ENCODE assay signal across 24 cellular contexts in genomic region chr1:19620786-19621185, GRCh38. TPM values are rescaled to one million over a fixed set of nuclear protein-coding genes. Genes with fewer than 3 reads are reported as not detected.
DNase-seq lines count a peak whose midpoint lies in the region; ATAC-seq, FAIRE-seq and TF ChIP-seq lines count a peak whose summit lies in the region.
"Had no signal": no experiment of that assay in that cellular context is flagged by ENCODE, and none has a peak within 500 bp of the region (broad histone marks: within the 10 kb centered on the region; RNA-seq: fewer than 3 reads in every experiment).

No MANE protein-coding gene starts in this region.

- POLR2A ChIA-PET in RWPE1 (lab: Yijun Ruan, JAX; ENCODE audit: low non-redundant PET) = no interaction called here
- POLR2A ChIA-PET in HepG2 (lab: Yijun Ruan, JAX) = interaction anchor here (1.0 to 1.4 kb wide), 3 partner anchors 20 to 23 kb away, joined by 3 to 9 read pairs (median 3); no protein-coding TSS in a partner anchor

- TF ChIP-seq CTCF in osteocyte (IDR thresholded peaks at IDR 0.05) (no peak), RWPE1 (conservative IDR thresholded peaks at IDR 0.05; ENCODE audit: low read depth) (no peak), HepG2 (CRISPR knock-in tag; IDR thresholded peaks at IDR 0.05) (no peak)

- H2AFZ ChIP-seq in HepG2 (ENCODE audit: low read length) = no peak overlapping the region

- no peaks in the 10 kb centered on the region for H3K9me3 ChIP-seq in HepG2 (ENCODE audit: low read length)
- H3K9me3 ChIP-seq: heart right ventricle, SJSA1 had no signal

- WGBS in HepG2 (ENCODE audit: low lambda C conversion rate) = 94% methylated on average over 3 of the region's 3 CpGs

- no peak for TF ChIP-seq RAD21 in HepG2 (CRISPR knock-in tag; IDR thresholded peaks at IDR 0.05)

- H3K4me1 ChIP-seq in HepG2 (ENCODE audit: insufficient read depth, low read length) = peaks cover 63% of the 10 kb centered on the region

- ATAC-seq in HepG2 (no peak), GM21447 (IDR thresholded peaks at IDR 0.05; ENCODE audit: unreplicated experiment) (no peak)

- H3K4me3 Mint-ChIP-seq in IgD-negative memory B cell = no peak overlapping the region
- H3K4me3 Mint-ChIP-seq in osteocyte (ENCODE audit: unreplicated experiment) = no peak overlapping the region
- H3K4me3 Mint-ChIP-seq in activated CD4-positive, alpha-beta T cell treated with anti-CD3 and anti-CD28 coated beads, Interleukin-2, amount 10 ng/mL, durations not matched to agents 24 days and 14 days = no peak overlapping the region
- H3K4me3 Mint-ChIP-seq: CD4-positive, CD25-positive, alpha-beta regulatory T cell; T-helper 1 cell treated with Interleukin-12 subunit alpha and Interleukin-12 subunit beta and Interleukin-4 antibody, amounts not matched to agents 30 μg/mL and 1 μg/mL, for 36 hours had no signal

- TF ChIP-seq EP300 in HepG2 (IDR thresholded peaks at IDR 0.05; ENCODE audit: low read depth in 2 of 2, low read length in 2 of 2) = no peak
- no peak for TF ChIP-seq EP300 in HepG2 (CRISPR knock-in tag; IDR thresholded peaks at IDR 0.05; ENCODE audit: borderline replicate concordance)

- H3K27me3 ChIP-seq in HepG2 (ENCODE audit: control insufficient read depth in 1 of 2, insufficient read depth in 2 of 2, low read length in 2 of 2) = no peaks in the 10 kb centered on the region
- H3K27me3 ChIP-seq: heart right ventricle, SJSA1 had no signal

- H3K4me2 ChIP-seq in HepG2 (ENCODE audit: low read depth, low read length) = no peak overlapping the region

- BruUV-seq in HepG2 (replicated peaks; lab: Mats Ljungman, UMichigan) = no TSS peak

- H3K79me2 ChIP-seq in HepG2 (ENCODE audit: insufficient read depth, low read length) = peaks cover 10% of the 10 kb centered on the region

- no peaks in the 10 kb centered on the region for H3K27me3 Mint-ChIP-seq in IgD-negative memory B cell
- H3K27me3 Mint-ChIP-seq in osteocyte (ENCODE audit: unreplicated experiment) = no peaks in the 10 kb centered on the region
- H3K27me3 Mint-ChIP-seq in activated CD4-positive, alpha-beta T cell treated with anti-CD3 and anti-CD28 coated beads, Interleukin-2, amount 10 ng/mL, durations not matched to agents 24 days and 14 days = no peaks in the 10 kb centered on the region
- H3K27me3 Mint-ChIP-seq: CD4-positive, CD25-positive, alpha-beta regulatory T cell had no signal

- H3K36me3 Mint-ChIP-seq in IgD-negative memory B cell (peaks cover 5% of the 10 kb centered on the region), osteocyte (ENCODE audit: unreplicated experiment) (peaks cover 18% of the 10 kb centered on the region)
- peaks cover 42% of the 10 kb centered on the region for H3K36me3 Mint-ChIP-seq in activated CD4-positive, alpha-beta T cell treated with anti-CD3 and anti-CD28 coated beads, Interleukin-2, amount 10 ng/mL, durations not matched to agents 24 days and 14 days (ENCODE audit: low read depth)

- H3K4me1 Mint-ChIP-seq in IgD-negative memory B cell (peaks cover 2 to 5% (median 2%) of the 10 kb centered on the region in 3 donors), osteocyte (ENCODE audit: unreplicated experiment) (peaks cover 75% of the 10 kb centered on the region)
- peaks cover 7% of the 10 kb centered on the region for H3K4me1 Mint-ChIP-seq in activated CD4-positive, alpha-beta T cell treated with anti-CD3 and anti-CD28 coated beads, Interleukin-2, amount 10 ng/mL, durations not matched to agents 24 days and 14 days

- H3K9ac ChIP-seq in HepG2 (ENCODE audit: insufficient read depth, low read depth, low read length) = no peak overlapping the region

- H3K36me3 ChIP-seq in HepG2 (replicated peaks in 1 of 2; ENCODE audit: control insufficient read depth in 1 of 2, insufficient read depth in 2 of 2, low read length in 2 of 2) = peaks cover 5 to 8% of the 10 kb centered on the region in 2 experiments; a peak in 4 of 5 replicates

- no peak overlapping the region for H3K27ac ChIP-seq in RWPE1
- no peak overlapping the region for H3K27ac ChIP-seq in HepG2 (ENCODE audit: extremely low read length, insufficient read depth, low read length)
- H3K27ac ChIP-seq: SJSA1 had no signal

- CTCF ChIA-PET in RWPE1 (lab: Yijun Ruan, JAX) = interaction anchor here (0.6 kb wide), 1 partner anchor 22 kb away, joined by 3 read pairs; no protein-coding TSS in a partner anchor
- CTCF ChIA-PET in HepG2 (lab: Yijun Ruan, JAX; ENCODE audit: low intra/inter-chr PET ratio, low total read pairs) = no interaction called here

- TF ChIP-seq POLR2A in HepG2 (IDR thresholded peaks at IDR 0.05; ENCODE audit: insufficient read depth in 1 of 2, low read depth in 2 of 2, low read length in 2 of 2) = no peak

- H3K4me3 ChIP-seq in HepG2 (replicated peaks in 1 of 3; ENCODE audit: insufficient read depth in 1 of 3, low read depth in 2 of 3, low read length in 3 of 3) = no peak overlapping the region
- H3K4me3 ChIP-seq: heart right ventricle, SJSA1 had no signal

- H3K27ac Mint-ChIP-seq in IgD-negative memory B cell = peak overlapping the region in 2 of 3 donors; percentile 40 to 59
- peak overlapping the region; percentile 72 for H3K27ac Mint-ChIP-seq in osteocyte (ENCODE audit: unreplicated experiment)
- no peak overlapping the region for H3K27ac Mint-ChIP-seq in activated CD4-positive, alpha-beta T cell treated with anti-CD3 and anti-CD28 coated beads, Interleukin-2, amount 10 ng/mL, durations not matched to agents 24 days and 14 days
- H3K27ac Mint-ChIP-seq: T-helper 1 cell treated with Interleukin-12 subunit alpha and Interleukin-12 subunit beta and Interleukin-4 antibody, amounts not matched to agents 30 μg/mL and 1 μg/mL, for 36 hours had no signal

- in situ Hi-C loops in HepG2 (cut with HindIII; ENCODE audit: extremely low pct_ligation_motif_present, low pct_unique_long_range_greater_than_20kb) = no loop called here

- FAIRE-seq in HepG2 (lab: Jason Lieb, UNC) = no peak
- FAIRE-seq: GM12891, H1 had no signal

- intact Hi-C loops in activated CD4-positive, alpha-beta T cell treated with anti-CD3 and anti-CD28 coated beads, Interleukin-2, amount 10 ng/mL, durations not matched to agents 24 days and 14 days (cut with micrococcal nuclease) = no loop called here
- intact Hi-C loops in HepG2 (cut with micrococcal nuclease; ENCODE audit: unreplicated experiment) = loop anchor here (1.0 kb wide), 1 partner anchor 20 kb away; no protein-coding TSS in a partner anchor

- DNase-seq in AG08395 (ENCODE audit: low spot score) (peak; percentile 60), fibroblast of gingiva (ENCODE audit: low read depth) (peak; percentile 89), osteocyte (ENCODE audit: extremely low spot score, unreplicated experiment) (no peak), RWPE1 (ENCODE audit: low spot score) (no peak), HepG2 (ENCODE audit: low spot score) (no peak)
- no peak for DNase-seq in activated CD4-positive, alpha-beta T cell treated with anti-CD3 and anti-CD28 coated beads, Interleukin-2, amount 10 ng/mL, durations not matched to agents 24 days and 14 days
- DNase-seq: ACHN; activated CD8-positive, alpha-beta memory T cell treated with anti-CD3 and anti-CD28 coated beads, Interleukin-2, amount 50 U/mL, for 48 hours; activated gamma-delta T cell; CD4-positive, CD25-positive, alpha-beta regulatory T cell; central memory CD4-positive, alpha-beta T cell; heart right ventricle; KG1; NCI-H187; NCI-H345; substantia nigra had no signal

- H4K20me1 ChIP-seq in HepG2 (ENCODE audit: insufficient read depth, low read length) = no peaks in the 10 kb centered on the region; the same call in 1 of the 2 replicates

- H3K9me3 Mint-ChIP-seq in IgD-negative memory B cell (no peaks in the 10 kb centered on the region), osteocyte (ENCODE audit: unreplicated experiment) (no peaks in the 10 kb centered on the region)
- no peaks in the 10 kb centered on the region for H3K9me3 Mint-ChIP-seq in activated CD4-positive, alpha-beta T cell treated with anti-CD3 and anti-CD28 coated beads, Interleukin-2, amount 10 ng/mL, durations not matched to agents 24 days and 14 days
- H3K9me3 Mint-ChIP-seq: CD4-positive, CD25-positive, alpha-beta regulatory T cell; T-helper 1 cell treated with Interleukin-12 subunit alpha and Interleukin-12 subunit beta and Interleukin-4 antibody, amounts not matched to agents 30 μg/mL and 1 μg/mL, for 36 hours had no signal

RNA-seq across cellular contexts. Expression of gene NBL1, which starts 23.3 kb away (rescaled TPM):
- 0.18 TPM for polyA plus RNA-seq in IgD-negative memory B cell
- 547 and 561 TPM in 2 replicates for total RNA-seq in osteocyte
- total RNA-seq in activated CD4-positive, alpha-beta T cell treated with anti-CD3 and anti-CD28 coated beads, Interleukin-2, amount 10 ng/mL, durations not matched to agents 24 days and 14 days = 51.7 and 54.1 TPM in 2 replicates
- total RNA-seq in HepG2 (2016; rRNA removed; fragmentation: Illumina TruSeq; extraction: Trizol) = 1.9 and 2.7 TPM in 2 replicates
- total RNA-seq in HepG2 (2016; cell fraction: cytosol; rRNA removed; fragmentation: Illumina TruSeq; extraction: Trizol; ENCODE audit: low read depth) = 2.8 and 4.1 TPM in 2 replicates
- total RNA-seq in HepG2 (2016; cell fraction: insoluble cytoplasmic fraction; rRNA removed; fragmentation: Illumina TruSeq; extraction: Trizol) = 2.8 and 3.1 TPM in 2 replicates
- 5.9 and 6.3 TPM in 2 replicates for total RNA-seq in HepG2 (2016; cell fraction: membrane; rRNA removed; fragmentation: Illumina TruSeq; extraction: Trizol)
- 2.3 and 3.4 TPM in 2 replicates for total RNA-seq in HepG2 (2016; cell fraction: nucleus; rRNA removed; fragmentation: Illumina TruSeq; extraction: Trizol)
- polyA plus RNA-seq in HepG2 (2011; rRNA removed) = 13.8 and 17.5 TPM in 2 replicates
- 6.0 and 10.2 TPM in 2 replicates for polyA plus RNA-seq in HepG2 (2011; cell fraction: cytosol; rRNA removed)
- polyA plus RNA-seq in HepG2 (2011; cell fraction: nucleus; rRNA removed) = 7.1 and 10.2 TPM in 2 replicates
- 3.2 TPM in 2 replicates for polyA plus RNA-seq in HepG2 (2012)
- polyA plus RNA-seq in HepG2 (2016; cell fraction: cytosol; fragmentation: Illumina TruSeq; extraction: Trizol; ENCODE audit: low read depth) = 4.3 and 4.8 TPM in 2 replicates
- polyA plus RNA-seq in HepG2 (2016; cell fraction: insoluble cytoplasmic fraction; fragmentation: Illumina TruSeq; extraction: Trizol; ENCODE audit: low read depth) = 2.1 and 2.4 TPM in 2 replicates
- 5.5 and 7.0 TPM in 2 replicates for polyA plus RNA-seq in HepG2 (2016; cell fraction: membrane; fragmentation: Illumina TruSeq; extraction: Trizol; ENCODE audit: low read depth)
- 3.7 and 4.3 TPM in 2 replicates for polyA plus RNA-seq in HepG2 (2016; cell fraction: nucleus; fragmentation: Illumina TruSeq; extraction: Trizol; ENCODE audit: insufficient read depth, low read depth)
- 26.9 and 216 TPM in 2 replicates for polyA minus RNA-seq in HepG2 (2011; rRNA and poly(A)+ RNA removed; ENCODE audit: low replicate concordance)
- 3.2 and 4.0 TPM in 2 replicates for polyA minus RNA-seq in HepG2 (2011; cell fraction: cytosol; rRNA and poly(A)+ RNA removed)
- 1.1 and 1.4 TPM in 2 replicates for polyA minus RNA-seq in HepG2 (2011; cell fraction: nucleus; rRNA and poly(A)+ RNA removed)

RNA-seq across cellular contexts. Expression of gene HTR6, which starts 43.9 kb away (rescaled TPM):
- polyA plus RNA-seq in IgD-negative memory B cell (not detected), HepG2 (2011; rRNA removed) (0.05 TPM in 1 of 2 replicates, not detected in the other)
- total RNA-seq in osteocyte (0.16 TPM in 1 of 2 replicates, not detected in the other), HepG2 (2016; rRNA removed; fragmentation: Illumina TruSeq; extraction: Trizol) (0.04 TPM in 1 of 2 replicates, not detected in the other)
- not detected in 2 replicates for total RNA-seq in activated CD4-positive, alpha-beta T cell treated with anti-CD3 and anti-CD28 coated beads, Interleukin-2, amount 10 ng/mL, durations not matched to agents 24 days and 14 days
- total RNA-seq in HepG2 (2016; cell fraction: cytosol; rRNA removed; fragmentation: Illumina TruSeq; extraction: Trizol; ENCODE audit: low read depth) = not detected in 2 replicates
- not detected in 2 replicates for total RNA-seq in HepG2 (2016; cell fraction: insoluble cytoplasmic fraction; rRNA removed; fragmentation: Illumina TruSeq; extraction: Trizol)
- total RNA-seq in HepG2 (2016; cell fraction: membrane; rRNA removed; fragmentation: Illumina TruSeq; extraction: Trizol) = not detected in 2 replicates
- total RNA-seq in HepG2 (2016; cell fraction: nucleus; rRNA removed; fragmentation: Illumina TruSeq; extraction: Trizol) = not detected in 2 replicates
- polyA plus RNA-seq in HepG2 (2011; cell fraction: cytosol; rRNA removed) = not detected in 2 replicates
- polyA plus RNA-seq in HepG2 (2011; cell fraction: nucleus; rRNA removed) = not detected in 2 replicates
- polyA plus RNA-seq in HepG2 (2012) = not detected in 2 replicates
- polyA plus RNA-seq in HepG2 (2016; cell fraction: cytosol; fragmentation: Illumina TruSeq; extraction: Trizol; ENCODE audit: low read depth) = not detected in 2 replicates
- polyA plus RNA-seq in HepG2 (2016; cell fraction: insoluble cytoplasmic fraction; fragmentation: Illumina TruSeq; extraction: Trizol; ENCODE audit: low read depth) = not detected in 2 replicates
- not detected in 2 replicates for polyA plus RNA-seq in HepG2 (2016; cell fraction: membrane; fragmentation: Illumina TruSeq; extraction: Trizol; ENCODE audit: low read depth)
- polyA plus RNA-seq in HepG2 (2016; cell fraction: nucleus; fragmentation: Illumina TruSeq; extraction: Trizol; ENCODE audit: insufficient read depth, low read depth) = not detected in 2 replicates
- polyA minus RNA-seq in HepG2 (2011; rRNA and poly(A)+ RNA removed; ENCODE audit: low replicate concordance) = not detected in 2 replicates
- polyA minus RNA-seq in HepG2 (2011; cell fraction: cytosol; rRNA and poly(A)+ RNA removed) = not detected in 2 replicates
- polyA minus RNA-seq in HepG2 (2011; cell fraction: nucleus; rRNA and poly(A)+ RNA removed) = not detected in 2 replicates
- total RNA-seq: CD4-positive, CD25-positive, alpha-beta regulatory T cell; heart right ventricle; liver; mucosa of gallbladder; SJSA1 had no signal
- polyA plus RNA-seq: heart right ventricle, liver had no signal

Comparison
In these comparisons a context has a peak if more than half of its experiments do, and no peak if none do; other contexts are left out.
1. DNase-seq: peak in AG08395 (single experiment) and fibroblast of gingiva (single experiment); none in osteocyte (single experiment), RWPE1 (single experiment), activated CD4-positive, alpha-beta T cell treated with anti-CD3 and anti-CD28 coated beads, Interleukin-2, amount 10 ng/mL, durations not matched to agents 24 days and 14 days (single experiment) and HepG2 (single experiment).